In the genomic region with DNA sequence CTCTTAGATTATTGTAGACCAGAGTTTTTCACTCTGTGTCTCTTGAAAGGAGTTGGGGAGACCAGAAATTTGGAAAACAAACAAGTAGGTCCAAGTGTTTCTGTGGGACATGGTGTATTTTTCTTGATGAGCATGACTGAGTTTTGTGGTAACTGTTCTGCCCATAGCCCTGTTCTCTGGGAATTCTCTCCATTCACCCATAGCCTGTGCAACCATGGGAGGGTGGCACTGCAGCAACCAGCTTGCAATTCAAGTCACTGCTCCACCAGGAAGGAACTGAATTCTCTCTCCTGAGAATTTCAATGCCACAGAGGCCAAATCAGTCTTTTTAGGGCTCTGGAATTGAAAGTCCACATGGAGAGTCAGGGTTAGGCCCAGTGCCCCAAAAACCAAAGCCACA, we compare ENCODE assay signal across 20 cellular contexts.
DNase-seq lines count a peak whose midpoint lies in the region; ATAC-seq and TF ChIP-seq lines count a peak whose summit lies in the region.
"Had no signal": no experiment of that assay in that cellular context is flagged by ENCODE, and none has a peak within 500 bp of the region (broad histone marks: within the 10 kb centered on the region; RNA-seq: fewer than 3 reads in every experiment).

No MANE protein-coding gene starts in this region.

- no peak overlapping the region for H3K27ac ChIP-seq in thyroid gland
- H3K27ac ChIP-seq: A549; BLaER1 treated with 17β-estradiol and CSF1 and Interleukin-3, amounts not matched to agents 10 nM and 100 nM; GM23248 had no signal

- no peak for TF ChIP-seq CTCF in thyroid gland (IDR thresholded peaks at IDR 0.05)
- TF ChIP-seq CTCF in GM20000 (IDR thresholded peaks at IDR 0.05; ENCODE audit: extremely low read depth, missing control alignments): no peak

- no peaks in the 10 kb centered on the region for H3K27me3 ChIP-seq in thyroid gland
- H3K27me3 ChIP-seq: BE2C; BLaER1 treated with 17β-estradiol and CSF1 and Interleukin-3, amounts not matched to agents 10 nM and 100 nM had no signal

- H3K4me1 ChIP-seq in thyroid gland: peaks cover 0 to 9% of the 10 kb centered on the region in 2 donors
- H3K4me1 ChIP-seq: A549; BE2C; BLaER1 treated with 17β-estradiol and CSF1 and Interleukin-3, amounts not matched to agents 10 nM and 100 nM had no signal

- intact Hi-C loops in thyroid gland (cut with DNase I): no loop called here

- ATAC-seq in HG03159 (IDR thresholded peaks at IDR 0.05; ENCODE audit: unreplicated experiment): no peak
- ATAC-seq: A549 had no signal

- DNase-seq in Caki2 (ENCODE audit: low read depth) (peak; percentile 4), glomerular visceral epithelial cell (ENCODE audit: extremely low spot score) (peak; percentile 22), kidney tubule cell (ENCODE audit: low spot score) (peak; percentile 39), thyroid gland (peak; percentile 45 to 63), GM20000 (ENCODE audit: low spot score) (no peak), NCI-H524 treated with DMSO at 0.1 percent for 48 hours (lab: John Stamatoyannopoulos, UW) (no peak)
- DNase-seq: 8988T; ACHN; AML-193; BE2C; CD4-positive, alpha-beta T cell; COR-L47; DMS153; DND-41; GM23248; H7; HCEC 1CT had no signal

- in situ Hi-C loops in Caki2 (cut with HindIII; ENCODE audit: low pct_unique_long_range_greater_than_20kb, low sequenced_read_pairs): no loop called here

- H3K4me3 ChIP-seq in thyroid gland (replicated peaks in 1 of 3): no peak overlapping the region
- H3K4me3 ChIP-seq: A549; BLaER1 treated with 17β-estradiol and CSF1 and Interleukin-3, amounts not matched to agents 10 nM and 100 nM; GM23248 had no signal

- no peaks in the 10 kb centered on the region for H3K36me3 ChIP-seq in thyroid gland
- H3K36me3 ChIP-seq: BE2C; BLaER1 treated with 17β-estradiol and CSF1 and Interleukin-3, amounts not matched to agents 10 nM and 100 nM had no signal

- TF ChIP-seq POLR2A in thyroid gland (IDR thresholded peaks at IDR 0.05): no peak

- H3K9me3 ChIP-seq in thyroid gland: no peaks in the 10 kb centered on the region
- H3K9me3 ChIP-seq: A549, BE2C had no signal

Comparison
In these comparisons a context has a peak if more than half of its experiments do, and no peak if none do; other contexts are left out.
1. DNase-seq: peak in Caki2 (single experiment), glomerular visceral epithelial cell (single experiment), kidney tubule cell (single experiment) and thyroid gland (2 of 2); none in GM20000 (single experiment) and NCI-H524 treated with DMSO at 0.1 percent for 48 hours (single experiment).